Comparison of ENCODE assay signal across 2 cellular contexts in the genomic region with DNA sequence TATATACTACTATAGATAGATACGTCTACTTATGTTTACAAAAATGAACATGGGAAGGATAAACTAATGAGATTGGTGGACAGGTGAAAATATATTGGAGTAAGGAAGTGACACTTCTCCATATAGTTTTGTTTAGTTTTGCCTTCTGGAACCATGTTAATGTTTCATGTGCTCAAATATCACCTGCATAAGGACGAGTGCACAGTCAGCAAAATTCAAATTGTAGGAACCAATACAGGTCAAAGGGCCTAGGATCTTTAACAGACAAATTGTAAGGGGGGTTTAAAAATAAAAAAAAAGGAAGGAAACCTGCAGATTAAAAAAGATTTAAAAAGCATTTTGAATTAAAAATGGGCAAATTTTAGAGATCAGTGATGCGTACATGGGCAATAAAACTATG.
A peak's percentile ranks its signal among the peaks of the same experiment; 100 is the strongest.
TF ChIP-seq lines count a peak whose summit lies in the region.

No MANE protein-coding gene starts in this region.

TF ChIP-seq in HepG2, 621 proteins besides CTCF, POLR2A, EP300 and RAD21:
- TF ChIP-seq MAFK (conservative IDR thresholded peaks at IDR 0.05 in 1 of 2, IDR thresholded peaks at IDR 0.05 in 1 of 2; ENCODE audit: low read length in 2 of 2) = peak; percentile 90 to 95
- TF ChIP-seq, protein P1, sequence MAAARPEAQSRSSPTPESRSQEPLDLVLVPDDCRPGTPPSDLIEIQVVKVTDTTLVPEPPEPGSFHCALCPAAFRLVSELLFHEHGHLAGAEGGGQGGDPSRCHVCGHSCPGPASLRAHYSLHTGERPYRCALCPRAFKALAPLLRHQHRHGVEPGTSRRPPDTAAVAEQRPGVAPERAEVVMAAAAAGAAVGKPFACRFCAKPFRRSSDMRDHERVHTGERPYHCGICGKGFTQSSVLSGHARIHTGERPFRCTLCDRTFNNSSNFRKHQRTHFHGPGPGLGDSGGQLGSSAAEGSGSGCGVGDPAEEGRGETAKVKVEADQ (CRISPR knock-in tag; IDR thresholded peaks at IDR 0.05; ENCODE audit: borderline replicate concordance) = no peak
- no peak for TF ChIP-seq U2AF1 (optimal IDR thresholded peaks at IDR 0.05; ENCODE audit: low read depth, low read length)
- TF ChIP-seq MAFF (IDR thresholded peaks at IDR 0.05; ENCODE audit: low read depth, low read length) = peak; percentile 91
- TF ChIP-seq ZNF552 (CRISPR knock-in tag; IDR thresholded peaks at IDR 0.05; ENCODE audit: borderline replicate concordance) = no peak

TF ChIP-seq in H1, 55 proteins besides CTCF, POLR2A, EP300 and RAD21:
- no peak for TF ChIP-seq TCF12 (IDR thresholded peaks at IDR 0.05; ENCODE audit: low read depth, low read length)
- peak; percentile 77 for TF ChIP-seq MAFK (IDR thresholded peaks at IDR 0.05; ENCODE audit: low read depth, low read length)
- TF ChIP-seq RXRA (IDR thresholded peaks at IDR 0.05; ENCODE audit: insufficient read depth, low read depth, low read length) = no peak
- TF ChIP-seq, protein P2, sequence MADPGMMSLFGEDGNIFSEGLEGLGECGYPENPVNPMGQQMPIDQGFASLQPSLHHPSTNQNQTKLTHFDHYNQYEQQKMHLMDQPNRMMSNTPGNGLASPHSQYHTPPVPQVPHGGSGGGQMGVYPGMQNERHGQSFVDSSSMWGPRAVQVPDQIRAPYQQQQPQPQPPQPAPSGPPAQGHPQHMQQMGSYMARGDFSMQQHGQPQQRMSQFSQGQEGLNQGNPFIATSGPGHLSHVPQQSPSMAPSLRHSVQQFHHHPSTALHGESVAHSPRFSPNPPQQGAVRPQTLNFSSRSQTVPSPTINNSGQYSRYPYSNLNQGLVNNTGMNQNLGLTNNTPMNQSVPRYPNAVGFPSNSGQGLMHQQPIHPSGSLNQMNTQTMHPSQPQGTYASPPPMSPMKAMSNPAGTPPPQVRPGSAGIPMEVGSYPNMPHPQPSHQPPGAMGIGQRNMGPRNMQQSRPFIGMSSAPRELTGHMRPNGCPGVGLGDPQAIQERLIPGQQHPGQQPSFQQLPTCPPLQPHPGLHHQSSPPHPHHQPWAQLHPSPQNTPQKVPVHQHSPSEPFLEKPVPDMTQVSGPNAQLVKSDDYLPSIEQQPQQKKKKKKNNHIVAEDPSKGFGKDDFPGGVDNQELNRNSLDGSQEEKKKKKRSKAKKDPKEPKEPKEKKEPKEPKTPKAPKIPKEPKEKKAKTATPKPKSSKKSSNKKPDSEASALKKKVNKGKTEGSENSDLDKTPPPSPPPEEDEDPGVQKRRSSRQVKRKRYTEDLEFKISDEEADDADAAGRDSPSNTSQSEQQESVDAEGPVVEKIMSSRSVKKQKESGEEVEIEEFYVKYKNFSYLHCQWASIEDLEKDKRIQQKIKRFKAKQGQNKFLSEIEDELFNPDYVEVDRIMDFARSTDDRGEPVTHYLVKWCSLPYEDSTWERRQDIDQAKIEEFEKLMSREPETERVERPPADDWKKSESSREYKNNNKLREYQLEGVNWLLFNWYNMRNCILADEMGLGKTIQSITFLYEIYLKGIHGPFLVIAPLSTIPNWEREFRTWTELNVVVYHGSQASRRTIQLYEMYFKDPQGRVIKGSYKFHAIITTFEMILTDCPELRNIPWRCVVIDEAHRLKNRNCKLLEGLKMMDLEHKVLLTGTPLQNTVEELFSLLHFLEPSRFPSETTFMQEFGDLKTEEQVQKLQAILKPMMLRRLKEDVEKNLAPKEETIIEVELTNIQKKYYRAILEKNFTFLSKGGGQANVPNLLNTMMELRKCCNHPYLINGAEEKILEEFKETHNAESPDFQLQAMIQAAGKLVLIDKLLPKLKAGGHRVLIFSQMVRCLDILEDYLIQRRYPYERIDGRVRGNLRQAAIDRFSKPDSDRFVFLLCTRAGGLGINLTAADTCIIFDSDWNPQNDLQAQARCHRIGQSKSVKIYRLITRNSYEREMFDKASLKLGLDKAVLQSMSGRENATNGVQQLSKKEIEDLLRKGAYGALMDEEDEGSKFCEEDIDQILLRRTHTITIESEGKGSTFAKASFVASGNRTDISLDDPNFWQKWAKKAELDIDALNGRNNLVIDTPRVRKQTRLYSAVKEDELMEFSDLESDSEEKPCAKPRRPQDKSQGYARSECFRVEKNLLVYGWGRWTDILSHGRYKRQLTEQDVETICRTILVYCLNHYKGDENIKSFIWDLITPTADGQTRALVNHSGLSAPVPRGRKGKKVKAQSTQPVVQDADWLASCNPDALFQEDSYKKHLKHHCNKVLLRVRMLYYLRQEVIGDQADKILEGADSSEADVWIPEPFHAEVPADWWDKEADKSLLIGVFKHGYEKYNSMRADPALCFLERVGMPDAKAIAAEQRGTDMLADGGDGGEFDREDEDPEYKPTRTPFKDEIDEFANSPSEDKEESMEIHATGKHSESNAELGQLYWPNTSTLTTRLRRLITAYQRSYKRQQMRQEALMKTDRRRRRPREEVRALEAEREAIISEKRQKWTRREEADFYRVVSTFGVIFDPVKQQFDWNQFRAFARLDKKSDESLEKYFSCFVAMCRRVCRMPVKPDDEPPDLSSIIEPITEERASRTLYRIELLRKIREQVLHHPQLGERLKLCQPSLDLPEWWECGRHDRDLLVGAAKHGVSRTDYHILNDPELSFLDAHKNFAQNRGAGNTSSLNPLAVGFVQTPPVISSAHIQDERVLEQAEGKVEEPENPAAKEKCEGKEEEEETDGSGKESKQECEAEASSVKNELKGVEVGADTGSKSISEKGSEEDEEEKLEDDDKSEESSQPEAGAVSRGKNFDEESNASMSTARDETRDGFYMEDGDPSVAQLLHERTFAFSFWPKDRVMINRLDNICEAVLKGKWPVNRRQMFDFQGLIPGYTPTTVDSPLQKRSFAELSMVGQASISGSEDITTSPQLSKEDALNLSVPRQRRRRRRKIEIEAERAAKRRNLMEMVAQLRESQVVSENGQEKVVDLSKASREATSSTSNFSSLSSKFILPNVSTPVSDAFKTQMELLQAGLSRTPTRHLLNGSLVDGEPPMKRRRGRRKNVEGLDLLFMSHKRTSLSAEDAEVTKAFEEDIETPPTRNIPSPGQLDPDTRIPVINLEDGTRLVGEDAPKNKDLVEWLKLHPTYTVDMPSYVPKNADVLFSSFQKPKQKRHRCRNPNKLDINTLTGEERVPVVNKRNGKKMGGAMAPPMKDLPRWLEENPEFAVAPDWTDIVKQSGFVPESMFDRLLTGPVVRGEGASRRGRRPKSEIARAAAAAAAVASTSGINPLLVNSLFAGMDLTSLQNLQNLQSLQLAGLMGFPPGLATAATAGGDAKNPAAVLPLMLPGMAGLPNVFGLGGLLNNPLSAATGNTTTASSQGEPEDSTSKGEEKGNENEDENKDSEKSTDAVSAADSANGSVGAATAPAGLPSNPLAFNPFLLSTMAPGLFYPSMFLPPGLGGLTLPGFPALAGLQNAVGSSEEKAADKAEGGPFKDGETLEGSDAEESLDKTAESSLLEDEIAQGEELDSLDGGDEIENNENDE (IDR thresholded peaks at IDR 0.05; ENCODE audit: insufficient replicate concordance, low read length) = no peak
- no peak for TF ChIP-seq CHD1 (IDR thresholded peaks at IDR 0.05; ENCODE audit: low read depth, low read length)
- no peak for TF ChIP-seq RBBP5 (IDR thresholded peaks at IDR 0.05; ENCODE audit: borderline replicate concordance, low read depth, low read length)
- TF ChIP-seq BRCA1 (IDR thresholded peaks at IDR 0.05; ENCODE audit: low read depth, low read length) = no peak
- TF ChIP-seq CEBPB (IDR thresholded peaks at IDR 0.05; ENCODE audit: low read depth, low read length) = no peak
- no peak for TF ChIP-seq JUND (IDR thresholded peaks at IDR 0.05; ENCODE audit: low read length)
TF ChIP-seq in H1: peak in this region for 1.
